ENCODE assay signal across 1 cellular context in the genomic region with DNA sequence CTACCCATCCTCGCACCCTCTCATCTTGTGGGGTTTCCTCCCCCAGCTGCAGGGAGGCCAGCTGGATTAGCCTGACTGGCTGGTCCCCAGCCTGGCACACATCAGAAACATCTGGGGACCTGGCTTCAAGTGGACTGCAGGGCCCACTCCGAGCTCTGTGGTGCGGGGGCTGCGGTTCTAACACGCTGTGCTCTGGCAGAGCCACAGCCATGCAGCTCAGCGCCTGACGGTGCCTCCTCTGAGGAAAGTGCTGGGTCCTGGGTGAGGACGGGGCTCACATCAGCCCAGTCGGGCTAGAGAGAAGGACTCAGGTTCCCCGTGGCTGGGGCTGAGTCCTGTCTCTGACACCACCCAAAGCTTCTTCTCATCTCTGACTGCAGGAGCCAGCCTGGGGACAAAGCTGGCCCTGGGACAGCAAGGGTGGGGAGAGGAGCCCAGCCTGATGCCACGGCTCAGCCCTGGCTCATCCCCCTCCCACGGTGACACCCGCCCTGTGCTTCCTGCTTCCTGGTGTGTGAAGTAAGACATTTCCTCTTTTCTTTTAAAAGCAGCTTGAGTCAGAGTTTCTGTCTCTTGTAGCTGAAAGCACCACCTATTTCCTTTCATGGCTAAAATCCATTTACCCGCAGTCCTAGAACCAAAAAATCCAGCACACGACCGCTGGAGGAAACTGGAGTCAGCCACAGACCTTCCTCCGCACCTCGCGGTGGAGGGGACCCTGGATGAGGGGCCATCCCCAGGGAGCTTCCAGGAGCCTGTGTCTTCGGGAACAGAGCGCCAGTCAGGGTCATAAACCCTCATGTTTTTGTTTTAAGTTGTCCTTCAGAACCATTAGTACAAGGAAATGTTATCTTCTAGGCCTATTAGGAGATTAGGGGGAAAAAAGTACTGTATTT.
TF ChIP-seq lines count a peak whose summit lies in the region.

No MANE protein-coding gene starts in this region.

TF ChIP-seq in GM23338, 12 proteins besides CTCF, POLR2A, EP300 and RAD21 (continued from another document):
- TF ChIP-seq, protein P1, sequence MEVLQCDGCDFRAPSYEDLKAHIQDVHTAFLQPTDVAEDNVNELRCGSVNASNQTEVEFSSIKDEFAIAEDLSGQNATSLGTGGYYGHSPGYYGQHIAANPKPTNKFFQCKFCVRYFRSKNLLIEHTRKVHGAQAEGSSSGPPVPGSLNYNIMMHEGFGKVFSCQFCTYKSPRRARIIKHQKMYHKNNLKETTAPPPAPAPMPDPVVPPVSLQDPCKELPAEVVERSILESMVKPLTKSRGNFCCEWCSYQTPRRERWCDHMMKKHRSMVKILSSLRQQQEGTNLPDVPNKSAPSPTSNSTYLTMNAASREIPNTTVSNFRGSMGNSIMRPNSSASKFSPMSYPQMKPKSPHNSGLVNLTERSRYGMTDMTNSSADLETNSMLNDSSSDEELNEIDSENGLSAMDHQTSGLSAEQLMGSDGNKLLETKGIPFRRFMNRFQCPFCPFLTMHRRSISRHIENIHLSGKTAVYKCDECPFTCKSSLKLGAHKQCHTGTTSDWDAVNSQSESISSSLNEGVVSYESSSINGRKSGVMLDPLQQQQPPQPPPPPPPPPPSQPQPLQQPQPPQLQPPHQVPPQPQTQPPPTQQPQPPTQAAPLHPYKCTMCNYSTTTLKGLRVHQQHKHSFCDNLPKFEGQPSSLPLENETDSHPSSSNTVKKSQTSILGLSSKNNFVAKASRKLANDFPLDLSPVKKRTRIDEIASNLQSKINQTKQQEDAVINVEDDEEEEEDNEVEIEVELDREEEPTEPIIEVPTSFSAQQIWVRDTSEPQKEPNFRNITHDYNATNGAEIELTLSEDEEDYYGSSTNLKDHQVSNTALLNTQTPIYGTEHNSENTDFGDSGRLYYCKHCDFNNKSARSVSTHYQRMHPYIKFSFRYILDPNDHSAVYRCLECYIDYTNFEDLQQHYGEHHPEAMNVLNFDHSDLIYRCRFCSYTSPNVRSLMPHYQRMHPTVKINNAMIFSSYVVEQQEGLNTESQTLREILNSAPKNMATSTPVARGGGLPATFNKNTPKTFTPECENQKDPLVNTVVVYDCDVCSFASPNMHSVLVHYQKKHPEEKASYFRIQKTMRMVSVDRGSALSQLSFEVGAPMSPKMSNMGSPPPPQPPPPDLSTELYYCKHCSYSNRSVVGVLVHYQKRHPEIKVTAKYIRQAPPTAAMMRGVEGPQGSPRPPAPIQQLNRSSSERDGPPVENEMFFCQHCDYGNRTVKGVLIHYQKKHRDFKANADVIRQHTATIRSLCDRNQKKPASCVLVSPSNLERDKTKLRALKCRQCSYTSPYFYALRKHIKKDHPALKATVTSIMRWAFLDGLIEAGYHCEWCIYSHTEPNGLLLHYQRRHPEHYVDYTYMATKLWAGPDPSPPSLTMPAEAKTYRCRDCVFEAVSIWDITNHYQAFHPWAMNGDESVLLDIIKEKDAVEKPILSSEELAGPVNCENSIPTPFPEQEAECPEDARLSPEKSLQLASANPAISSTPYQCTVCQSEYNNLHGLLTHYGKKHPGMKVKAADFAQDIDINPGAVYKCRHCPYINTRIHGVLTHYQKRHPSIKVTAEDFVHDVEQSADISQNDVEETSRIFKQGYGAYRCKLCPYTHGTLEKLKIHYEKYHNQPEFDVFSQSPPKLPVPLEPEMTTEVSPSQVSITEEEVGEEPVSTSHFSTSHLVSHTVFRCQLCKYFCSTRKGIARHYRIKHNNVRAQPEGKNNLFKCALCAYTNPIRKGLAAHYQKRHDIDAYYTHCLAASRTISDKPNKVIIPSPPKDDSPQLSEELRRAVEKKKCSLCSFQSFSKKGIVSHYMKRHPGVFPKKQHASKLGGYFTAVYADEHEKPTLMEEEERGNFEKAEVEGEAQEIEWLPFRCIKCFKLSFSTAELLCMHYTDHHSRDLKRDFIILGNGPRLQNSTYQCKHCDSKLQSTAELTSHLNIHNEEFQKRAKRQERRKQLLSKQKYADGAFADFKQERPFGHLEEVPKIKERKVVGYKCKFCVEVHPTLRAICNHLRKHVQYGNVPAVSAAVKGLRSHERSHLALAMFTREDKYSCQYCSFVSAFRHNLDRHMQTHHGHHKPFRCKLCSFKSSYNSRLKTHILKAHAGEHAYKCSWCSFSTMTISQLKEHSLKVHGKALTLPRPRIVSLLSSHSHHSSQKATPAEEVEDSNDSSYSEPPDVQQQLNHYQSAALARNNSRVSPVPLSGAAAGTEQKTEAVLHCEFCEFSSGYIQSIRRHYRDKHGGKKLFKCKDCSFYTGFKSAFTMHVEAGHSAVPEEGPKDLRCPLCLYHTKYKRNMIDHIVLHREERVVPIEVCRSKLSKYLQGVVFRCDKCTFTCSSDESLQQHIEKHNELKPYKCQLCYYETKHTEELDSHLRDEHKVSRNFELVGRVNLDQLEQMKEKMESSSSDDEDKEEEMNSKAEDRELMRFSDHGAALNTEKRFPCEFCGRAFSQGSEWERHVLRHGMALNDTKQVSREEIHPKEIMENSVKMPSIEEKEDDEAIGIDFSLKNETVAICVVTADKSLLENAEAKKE (CRISPR knock-in tag; IDR thresholded peaks at IDR 0.05) = no peak
- TF ChIP-seq EZH2phosphoT487 (IDR thresholded peaks at IDR 0.05; ENCODE audit: unreplicated experiment) (no peak), CREB1 (CRISPR knock-in tag; IDR thresholded peaks at IDR 0.05; ENCODE audit: low read depth) (no peak), ZNF114 (CRISPR knock-in tag; IDR thresholded peaks at IDR 0.05) (no peak), STAT1 (IDR thresholded peaks at IDR 0.05; ENCODE audit: unreplicated experiment) (no peak), NANOG (IDR thresholded peaks at IDR 0.05; ENCODE audit: borderline replicate concordance) (no peak), EZH2 (IDR thresholded peaks at IDR 0.05; ENCODE audit: low read depth, unreplicated experiment) (no peak), REST (IDR thresholded peaks at IDR 0.05; ENCODE audit: unreplicated experiment) (no peak), JUNB (IDR thresholded peaks at IDR 0.05; ENCODE audit: unreplicated experiment) (no peak)
- TF ChIP-seq, protein P2, sequence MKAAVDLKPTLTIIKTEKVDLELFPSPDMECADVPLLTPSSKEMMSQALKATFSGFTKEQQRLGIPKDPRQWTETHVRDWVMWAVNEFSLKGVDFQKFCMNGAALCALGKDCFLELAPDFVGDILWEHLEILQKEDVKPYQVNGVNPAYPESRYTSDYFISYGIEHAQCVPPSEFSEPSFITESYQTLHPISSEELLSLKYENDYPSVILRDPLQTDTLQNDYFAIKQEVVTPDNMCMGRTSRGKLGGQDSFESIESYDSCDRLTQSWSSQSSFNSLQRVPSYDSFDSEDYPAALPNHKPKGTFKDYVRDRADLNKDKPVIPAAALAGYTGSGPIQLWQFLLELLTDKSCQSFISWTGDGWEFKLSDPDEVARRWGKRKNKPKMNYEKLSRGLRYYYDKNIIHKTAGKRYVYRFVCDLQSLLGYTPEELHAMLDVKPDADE (IDR thresholded peaks at IDR 0.05) = no peak
